In genomic region chr19:46859637-46860124, GRCh38 we compare ENCODE assay signal across 8 cellular contexts.
DNase-seq lines count a peak whose midpoint lies in the region; ATAC-seq lines count a peak whose summit lies in the region.

No MANE protein-coding gene starts in this region.

- H3K27me3 Mint-ChIP-seq in activated naive CD8-positive, alpha-beta T cell = no peaks in the 10 kb centered on the region
- no peaks in the 10 kb centered on the region for H3K27me3 Mint-ChIP-seq in stimulated activated memory B cell treated with anti-CD40 and anti-IgM and Interleukin-4, amounts not matched to agents 10 μg/mL and 1 μg/mL and 100 μg/mL, for 72 hours

- H3K9me3 ChIP-seq in iPS DF 6.9 (ENCODE audit: control insufficient read depth, insufficient read depth, low read length) = no peaks in the 10 kb centered on the region

- H3K36me3 Mint-ChIP-seq in activated naive CD8-positive, alpha-beta T cell = peaks cover 2% of the 10 kb centered on the region
- H3K36me3 Mint-ChIP-seq in stimulated activated memory B cell treated with anti-CD40 and anti-IgM and Interleukin-4, amounts not matched to agents 10 μg/mL and 1 μg/mL and 100 μg/mL, for 72 hours = no peaks in the 10 kb centered on the region

- no peaks in the 10 kb centered on the region for H3K27me3 ChIP-seq in iPS DF 6.9 (ENCODE audit: control insufficient read depth, insufficient read depth, low read length)

- peak overlapping the region; percentile 85 for H3K4me3 Mint-ChIP-seq in activated naive CD8-positive, alpha-beta T cell
- H3K4me3 Mint-ChIP-seq in stimulated activated memory B cell treated with anti-CD40 and anti-IgM and Interleukin-4, amounts not matched to agents 10 μg/mL and 1 μg/mL and 100 μg/mL, for 72 hours = peak overlapping the region; percentile 84

- peaks cover 3% of the 10 kb centered on the region for H3K9me3 Mint-ChIP-seq in activated naive CD8-positive, alpha-beta T cell (ENCODE audit: low read depth)
- no peaks in the 10 kb centered on the region for H3K9me3 Mint-ChIP-seq in stimulated activated memory B cell treated with anti-CD40 and anti-IgM and Interleukin-4, amounts not matched to agents 10 μg/mL and 1 μg/mL and 100 μg/mL, for 72 hours

- H3K27ac Mint-ChIP-seq in activated naive CD8-positive, alpha-beta T cell = peak overlapping the region; percentile 95
- peak overlapping the region; percentile 93 for H3K27ac Mint-ChIP-seq in stimulated activated memory B cell treated with anti-CD40 and anti-IgM and Interleukin-4, amounts not matched to agents 10 μg/mL and 1 μg/mL and 100 μg/mL, for 72 hours

- H3K4me1 ChIP-seq in iPS DF 6.9 (ENCODE audit: control insufficient read depth, insufficient read depth, low read length) = no peaks in the 10 kb centered on the region

- no peak for ATAC-seq in stimulated activated memory B cell treated with anti-CD40 and anti-IgM and Interleukin-4, amounts not matched to agents 10 μg/mL and 1 μg/mL and 100 μg/mL, for 72 hours
- no peak for ATAC-seq in GM19328 (IDR thresholded peaks at IDR 0.05; ENCODE audit: unreplicated experiment)

- no peaks in the 10 kb centered on the region for H3K36me3 ChIP-seq in iPS DF 6.9 (ENCODE audit: control insufficient read depth, insufficient read depth, low read length)

- DNase-seq in NCI-H748 (lab: John Stamatoyannopoulos, UW; ENCODE audit: unreplicated experiment) (peak; percentile 97), NCI-H748 treated with DMSO at 0.1 percent for 48 hours (lab: John Stamatoyannopoulos, UW) (no peak), NCI-H1694 treated with DMSO at 0.1 percent for 48 hours (lab: John Stamatoyannopoulos, UW) (peak; percentile 95), iPS DF 6.9 (ENCODE audit: low read depth, low spot score) (no peak), superior temporal gyrus (ENCODE audit: extremely low spot score) (no peak)

- no CpG with 5 or more reads among the region's 18 CpGs for WGBS in iPS DF 6.9 (ENCODE audit: insufficient coverage, insufficient read length)

- no peak overlapping the region for H3K27ac ChIP-seq in iPS DF 6.9 (ENCODE audit: low read length)

- H3K4me1 Mint-ChIP-seq in activated naive CD8-positive, alpha-beta T cell (ENCODE audit: low read depth) = peaks cover 16% of the 10 kb centered on the region
- H3K4me1 Mint-ChIP-seq in stimulated activated memory B cell treated with anti-CD40 and anti-IgM and Interleukin-4, amounts not matched to agents 10 μg/mL and 1 μg/mL and 100 μg/mL, for 72 hours = peaks cover 23% of the 10 kb centered on the region

- peak overlapping the region; percentile 26; the same call in 1 of the 2 replicates for H3K4me3 ChIP-seq in iPS DF 6.9 (ENCODE audit: low read length)

Comparison
In these comparisons a context has a peak if more than half of its experiments do, and no peak if none do; other contexts are left out.
1. DNase-seq: peak in NCI-H748 (single experiment) and NCI-H1694 treated with DMSO at 0.1 percent for 48 hours (single experiment); none in NCI-H748 treated with DMSO at 0.1 percent for 48 hours (single experiment), iPS DF 6.9 (single experiment) and superior temporal gyrus (single experiment).